ENCODE assay signal across 8 cellular contexts in genomic region chr18:74496508-74497307, GRCh38. TPM values are rescaled to one million over a fixed set of nuclear protein-coding genes. Genes with fewer than 3 reads are reported as not detected.
DNase-seq lines count a peak whose midpoint lies in the region; ATAC-seq and TF ChIP-seq lines count a peak whose summit lies in the region.

No MANE protein-coding gene starts in this region.

- H3K27me3 ChIP-seq in DND-41 (ENCODE audit: insufficient read depth, low read length, poor library complexity) (peaks cover 11% of the 10 kb centered on the region), SK-N-SH (ENCODE audit: insufficient read depth) (peaks cover 18% of the 10 kb centered on the region; the same call in 1 of the 2 replicates), spleen (replicated peaks in 1 of 7) (no peaks in the 10 kb centered on the region)

- 25% methylated on average over 8 of the region's 48 CpGs for whole genome bisulfite sequencing in SK-N-SH (ENCODE audit: low lambda C conversion rate)
- 5 to 40% (median 6%) methylated on average over 2 to 48 of the region's 48 CpGs for WGBS in spleen, 5 donors

- peaks cover 18% of the 10 kb centered on the region for H3K27me3 Mint-ChIP-seq in brain

- H4K20me1 ChIP-seq in DND-41 (ENCODE audit: insufficient read depth, low read length) (no peaks in the 10 kb centered on the region), SK-N-SH (ENCODE audit: insufficient read depth) (no peaks in the 10 kb centered on the region)

- H3K27ac ChIP-seq in DND-41 (ENCODE audit: low read length): peak overlapping the region; percentile 87
- H3K27ac ChIP-seq in SK-N-SH (ENCODE audit: low read depth in 2 of 2, low read length in 1 of 2): peak overlapping the region; percentile 73 to 78
- H3K27ac ChIP-seq in spleen: peak overlapping the region; percentile 86 to 97 (median 94)

- peak overlapping the region; percentile 57 to 94 (median 80) for H3K27ac Mint-ChIP-seq in brain

- POLR2A ChIA-PET in SK-N-SH (lab: Yijun Ruan, JAX): interaction anchor here (1.2 kb wide), 2 partner anchors 22 to 57 kb away, joined by 3 read pairs; no protein-coding TSS in a partner anchor

- peaks cover 48% of the 10 kb centered on the region for H3K4me1 ChIP-seq in DND-41 (ENCODE audit: insufficient read depth, low read length)
- peaks cover 0 to 4% of the 10 kb centered on the region in 2 experiments; a peak in 1 of 4 replicates for H3K4me1 ChIP-seq in SK-N-SH (ENCODE audit: control insufficient read depth in 1 of 2, insufficient read depth in 2 of 2, low read depth in 1 of 2, low read length in 1 of 2)
- H3K4me1 ChIP-seq in spleen: peaks cover 26 to 62% (median 52%) of the 10 kb centered on the region in 6 donors

- peaks cover 43% of the 10 kb centered on the region for H3K4me1 Mint-ChIP-seq in brain

- intact Hi-C loops in spleen (cut with DNase I; ENCODE audit: low total_unique reads): loop anchor here (10.0 kb wide), 1 partner anchor 58 kb away; no protein-coding TSS in a partner anchor

- TF ChIP-seq EP300 in SK-N-SH (IDR thresholded peaks at IDR 0.05; ENCODE audit: borderline replicate concordance in 1 of 2, low read depth in 1 of 2, low read length in 1 of 2): no peak

- peak overlapping the region; percentile 89 to 99 (median 96) for H3K4me3 Mint-ChIP-seq in brain

- in situ Hi-C loops in GM13977 (cut with MboI; ENCODE audit: low pct_unique_long_range_greater_than_20kb, low sequenced_read_pairs, unreplicated experiment): loop anchor here (10.0 kb wide), 1 partner anchor 142 kb away; no protein-coding TSS in a partner anchor

- TF ChIP-seq RAD21 in SK-N-SH (IDR thresholded peaks at IDR 0.05; ENCODE audit: low read length): no peak

- H3K9me3 Mint-ChIP-seq in brain: peaks cover 0 to 10% (median 2%) of the 10 kb centered on the region in 5 experiments

- H3K4me3 ChIP-seq in DND-41 (ENCODE audit: low read depth in 1 of 2, low read length in 2 of 2): peak overlapping the region; percentile 44 to 91
- H3K4me3 ChIP-seq in SK-N-SH (ENCODE audit: low read depth in 2 of 2, low read length in 1 of 2): peak overlapping the region; percentile 75 to 78
- peak overlapping the region; percentile 77 to 93 (median 90) for H3K4me3 ChIP-seq in spleen

- no peaks in the 10 kb centered on the region for H3K9me3 ChIP-seq in DND-41 (ENCODE audit: insufficient read depth, low read length, severe bottlenecking)
- no peaks in the 10 kb centered on the region for H3K9me3 ChIP-seq in SK-N-SH
- H3K9me3 ChIP-seq in spleen: peaks cover 0 to 7% (median 1%) of the 10 kb centered on the region in 8 donors

- peak overlapping the region; percentile 73 for H2AFZ ChIP-seq in DND-41 (ENCODE audit: low read depth, low read length)
- peak overlapping the region; percentile 69; the same call in 1 of the 2 replicates for H2AFZ ChIP-seq in SK-N-SH (ENCODE audit: low read depth)

- TF ChIP-seq CTCF in DND-41 (IDR thresholded peaks at IDR 0.05; ENCODE audit: borderline replicate concordance, extremely low read depth, low read length, poor library complexity, severe bottlenecking): no peak
- no peak for TF ChIP-seq CTCF in SK-N-SH (IDR thresholded peaks at IDR 0.05)
- peak in 1 of 2 experiments; percentile 50 for TF ChIP-seq CTCF in brain (conservative IDR thresholded peaks at IDR 0.05)
- TF ChIP-seq CTCF in spleen (IDR thresholded peaks at IDR 0.05 in 8 of 11, conservative IDR thresholded peaks at IDR 0.05 in 3 of 11): peak in 1 of 11 experiments; percentile 12
- no peak for TF ChIP-seq CTCF in GM13977 (IDR thresholded peaks at IDR 0.05; ENCODE audit: extremely low read depth, insufficient read depth, missing control alignments)

- peaks cover 22% of the 10 kb centered on the region for H3K36me3 Mint-ChIP-seq in brain

- peak; percentile 40 for DNase-seq in DND-41
- DNase-seq in SK-N-SH: peak; percentile 79
- DNase-seq in inferior parietal cortex (ENCODE audit: extremely low spot score): peak; percentile 47
- DNase-seq in spleen: no peak
- no peak for DNase-seq in GM13977 (ENCODE audit: low spot score)

- H3K9ac ChIP-seq in DND-41 (ENCODE audit: low read depth, low read length): peak overlapping the region; percentile 92
- peak overlapping the region; percentile 87 for H3K9ac ChIP-seq in SK-N-SH

- peaks cover 27% of the 10 kb centered on the region for H3K36me3 ChIP-seq in DND-41 (ENCODE audit: insufficient read depth, low read length)
- H3K36me3 ChIP-seq in SK-N-SH (replicated peaks in 1 of 2; ENCODE audit: control insufficient read depth in 1 of 2, insufficient read depth in 2 of 2, low read length in 1 of 2): peaks cover 14 to 15% of the 10 kb centered on the region in 2 experiments
- H3K36me3 ChIP-seq in spleen: peaks cover 0 to 10% (median 7%) of the 10 kb centered on the region in 6 donors

- ATAC-seq in DND-41 (ENCODE audit: insufficient read depth, low read depth) (peak; percentile 10), GM19467 (IDR thresholded peaks at IDR 0.05; ENCODE audit: unreplicated experiment) (peak; percentile 17), HG03521 (IDR thresholded peaks at IDR 0.05; ENCODE audit: unreplicated experiment) (peak; percentile 26)

- CTCF ChIA-PET in SK-N-SH (lab: Yijun Ruan, JAX): interaction anchor here (1.1 to 1.6 kb wide), 4 partner anchors 12 to 155 kb away, joined by 3 to 5 read pairs (median 4); no protein-coding TSS in a partner anchor

- no peaks in the 10 kb centered on the region for H3K9me2 ChIP-seq in SK-N-SH

- H3K79me2 ChIP-seq in DND-41 (ENCODE audit: insufficient read depth, low read length) (peaks cover 53% of the 10 kb centered on the region), SK-N-SH (ENCODE audit: insufficient read depth) (peaks cover 30% of the 10 kb centered on the region)

- H3F3A ChIP-seq in SK-N-SH (replicated peaks; ENCODE audit: insufficient read depth): no peaks in the 10 kb centered on the region

- peak overlapping the region; percentile 98 for H3K4me2 ChIP-seq in DND-41 (ENCODE audit: insufficient read depth, low read length)
- peak overlapping the region; percentile 84 for H3K4me2 ChIP-seq in SK-N-SH

- TF ChIP-seq POLR2A in spleen (IDR thresholded peaks at IDR 0.05): no peak

TF ChIP-seq in SK-N-SH, 30 proteins besides CTCF, POLR2A, EP300 and RAD21:
- TF ChIP-seq YY1 (IDR thresholded peaks at IDR 0.05; ENCODE audit: low read depth) (no peak), EZH2phosphoT487 (IDR thresholded peaks at IDR 0.05; ENCODE audit: borderline replicate concordance, low read depth) (no peak), TEAD4 (IDR thresholded peaks at IDR 0.05; ENCODE audit: borderline replicate concordance, insufficient read depth) (no peak), GATA2 (CRISPR knock-in tag; IDR thresholded peaks at IDR 0.05) (no peak), SIN3A (IDR thresholded peaks at IDR 0.05; ENCODE audit: borderline replicate concordance, low read depth, low read length) (no peak), ZBTB33 (IDR thresholded peaks at IDR 0.05; ENCODE audit: borderline replicate concordance, low read depth) (no peak), MAX (IDR thresholded peaks at IDR 0.05; ENCODE audit: low read depth) (peak; percentile 8), MEF2A (IDR thresholded peaks at IDR 0.05; ENCODE audit: borderline replicate concordance, low read depth) (no peak)

RNA-seq across cellular contexts. Expression of gene CNDP2, which starts 0.5 kb away (rescaled TPM):
- 78.5 and 84.9 TPM in 2 replicates for polyA plus RNA-seq in SK-N-SH (2012; rRNA removed)
- polyA plus RNA-seq in SK-N-SH (2012; cell fraction: cytosol; rRNA removed): 67.8 and 70.5 TPM in 2 replicates
- 99.2 and 102 TPM in 2 replicates for polyA plus RNA-seq in SK-N-SH (2012; cell fraction: nucleus; rRNA removed)
- 220 TPM for polyA plus RNA-seq in brain (ENCODE audit: insufficient read depth, low read depth, low replicate concordance)
- 100 to 1,000 TPM; 219 to 310 (median 291) TPM for total RNA-seq in spleen
- 100 to 1,000 TPM; 102 to 168 (median 123) TPM for polyA plus RNA-seq in spleen

RNA-seq across cellular contexts. Expression of gene CNDP1, which starts 37.6 kb away (rescaled TPM):
- polyA plus RNA-seq in SK-N-SH (2012; rRNA removed): not detected in 2 replicates
- not detected in 2 replicates for polyA plus RNA-seq in SK-N-SH (2012; cell fraction: cytosol; rRNA removed)
- not detected in 2 replicates for polyA plus RNA-seq in SK-N-SH (2012; cell fraction: nucleus; rRNA removed)
- polyA plus RNA-seq in brain (ENCODE audit: insufficient read depth, low read depth, low replicate concordance): 90.4 TPM
- total RNA-seq in spleen: under 1 TPM in 5 of 7 donors, not detected in 2; 0.13 to 0.59 (median 0.36) TPM
- polyA plus RNA-seq in spleen: under 1 TPM; 0.03 to 0.17 (median 0.13) TPM

RNA-seq across cellular contexts. Expression of gene DIPK1C, which starts 39.6 kb away (rescaled TPM):
- not detected in 2 replicates for polyA plus RNA-seq in SK-N-SH (2012; rRNA removed)
- not detected in 2 replicates for polyA plus RNA-seq in SK-N-SH (2012; cell fraction: cytosol; rRNA removed)
- not detected in 2 replicates for polyA plus RNA-seq in SK-N-SH (2012; cell fraction: nucleus; rRNA removed)
- polyA plus RNA-seq in brain (ENCODE audit: insufficient read depth, low read depth, low replicate concordance): 10.0 TPM
- under 1 TPM in 2 of 7 donors, not detected in 5; 0.34 to 0.51 TPM for total RNA-seq in spleen
- under 1 TPM in 2 of 3 donors, not detected in 1; 0.10 to 0.23 TPM for polyA plus RNA-seq in spleen

Comparison
In these comparisons a context has a peak if more than half of its experiments do, and no peak if none do; other contexts are left out.
1. DNase-seq: peak in DND-41 (single experiment), SK-N-SH (single experiment) and inferior parietal cortex (single experiment); none in spleen (single experiment) and GM13977 (single experiment).
2. RNA of gene CNDP1, which starts 37.6 kb away (polyA plus RNA-seq): 90.4 TPM in brain (single experiment); 0.03 to 0.17 TPM in spleen and not detected in SK-N-SH; every median in the first group is over 10 times any median in the second.
3. Peak in every context shown above with its lines, with median percentiles within 50 percentile points of each other: ATAC-seq, H3K27ac ChIP-seq and H3K4me3 ChIP-seq.